Comparison of ENCODE assay signal across 1 cellular context in genomic region chr14:102304611-102305506, GRCh38.
TF ChIP-seq lines count a peak whose summit lies in the region.

A gene with protein sequence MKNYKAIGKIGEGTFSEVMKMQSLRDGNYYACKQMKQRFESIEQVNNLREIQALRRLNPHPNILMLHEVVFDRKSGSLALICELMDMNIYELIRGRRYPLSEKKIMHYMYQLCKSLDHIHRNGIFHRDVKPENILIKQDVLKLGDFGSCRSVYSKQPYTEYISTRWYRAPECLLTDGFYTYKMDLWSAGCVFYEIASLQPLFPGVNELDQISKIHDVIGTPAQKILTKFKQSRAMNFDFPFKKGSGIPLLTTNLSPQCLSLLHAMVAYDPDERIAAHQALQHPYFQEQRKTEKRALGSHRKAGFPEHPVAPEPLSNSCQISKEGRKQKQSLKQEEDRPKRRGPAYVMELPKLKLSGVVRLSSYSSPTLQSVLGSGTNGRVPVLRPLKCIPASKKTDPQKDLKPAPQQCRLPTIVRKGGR (minus strand): TSS chr14:102305164. CDS start chr14:102304968, 196 bp downstream.

TF ChIP-seq in HEK293, 187 proteins besides CTCF, POLR2A, EP300 and RAD21 (continued from another document and continues in another):
- TF ChIP-seq ZNF692 (tag by site-specific recombination; IDR thresholded peaks at IDR 0.05) (peak; percentile 91), HOXC10 (CRISPR knock-in tag; IDR thresholded peaks at IDR 0.05) (no peak), ZNF544 (tag by site-specific recombination; IDR thresholded peaks at IDR 0.05) (no peak), ZNF202 (tag by site-specific recombination; IDR thresholded peaks at IDR 0.05; ENCODE audit: borderline replicate concordance) (no peak), ZNF280D (tag by site-specific recombination; IDR thresholded peaks at IDR 0.05) (no peak), ZNF335 (tag by site-specific recombination; conservative IDR thresholded peaks at IDR 0.05) (peak; percentile 90), ZNF513 (tag by site-specific recombination; IDR thresholded peaks at IDR 0.05) (no peak), ZNF133 (tag by site-specific recombination; IDR thresholded peaks at IDR 0.05) (no peak), MZF1 (tag by site-specific recombination; IDR thresholded peaks at IDR 0.05; ENCODE audit: borderline replicate concordance) (no peak), ZNF501 (tag by site-specific recombination; IDR thresholded peaks at IDR 0.05) (no peak; the same call in 1 of the 2 replicates), INSM2 (tag by site-specific recombination; IDR thresholded peaks at IDR 0.05) (no peak), ZNF211 (tag by site-specific recombination; IDR thresholded peaks at IDR 0.05; ENCODE audit: low read depth) (no peak), SP7 (tag by site-specific recombination; IDR thresholded peaks at IDR 0.05) (0 out of 2 replicates have a peak, but pooled peaks have one; percentile 25), ZNF155 (tag by site-specific recombination; IDR thresholded peaks at IDR 0.05) (no peak), ZBTB17 (tag by site-specific recombination; IDR thresholded peaks at IDR 0.05) (peak; percentile 87), ZSCAN30 (tag by site-specific recombination; IDR thresholded peaks at IDR 0.05) (no peak), ZSCAN23 (tag by site-specific recombination; IDR thresholded peaks at IDR 0.05) (no peak), KLF9 (tag by site-specific recombination; IDR thresholded peaks at IDR 0.05; ENCODE audit: low read depth) (peak; percentile 88), PRDM1 (tag by site-specific recombination; IDR thresholded peaks at IDR 0.05) (peak; percentile 43; the same call in 1 of the 2 replicates), GLIS1 (tag by site-specific recombination; IDR thresholded peaks at IDR 0.05) (peak; percentile 58), SP3 (tag by site-specific recombination; IDR thresholded peaks at IDR 0.05) (peak; percentile 86), ZBTB11 (tag by site-specific recombination; conservative IDR thresholded peaks at IDR 0.05; ENCODE audit: low read depth) (peak; percentile 52), ZEB2 (tag by site-specific recombination; IDR thresholded peaks at IDR 0.05) (no peak), PRDM10 (tag by site-specific recombination; IDR thresholded peaks at IDR 0.05) (0 out of 2 replicates have a peak, but pooled peaks have one; percentile 18), GFI1B (tag by site-specific recombination; IDR thresholded peaks at IDR 0.05) (no peak), ZNF707 (tag by site-specific recombination; IDR thresholded peaks at IDR 0.05) (no peak), ZNF138 (tag by site-specific recombination; IDR thresholded peaks at IDR 0.05; ENCODE audit: borderline replicate concordance) (no peak), ZNF280C (tag by site-specific recombination; IDR thresholded peaks at IDR 0.05) (no peak), ZNF701 (tag by site-specific recombination; IDR thresholded peaks at IDR 0.05) (no peak)
- TF ChIP-seq, protein P1, sequence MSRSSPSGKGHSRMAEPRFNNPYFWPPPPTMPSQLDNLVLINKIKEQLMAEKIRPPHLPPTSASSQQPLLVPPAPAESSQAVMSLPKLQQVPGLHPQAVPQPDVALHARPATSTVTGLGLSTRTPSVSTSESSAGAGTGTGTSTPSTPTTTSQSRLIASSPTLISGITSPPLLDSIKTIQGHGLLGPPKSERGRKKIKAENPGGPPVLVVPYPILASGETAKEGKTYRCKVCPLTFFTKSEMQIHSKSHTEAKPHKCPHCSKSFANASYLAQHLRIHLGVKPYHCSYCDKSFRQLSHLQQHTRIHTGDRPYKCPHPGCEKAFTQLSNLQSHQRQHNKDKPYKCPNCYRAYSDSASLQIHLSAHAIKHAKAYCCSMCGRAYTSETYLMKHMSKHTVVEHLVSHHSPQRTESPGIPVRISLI (tag by site-specific recombination; IDR thresholded peaks at IDR 0.05) = no peak
- TF ChIP-seq, protein P2, sequence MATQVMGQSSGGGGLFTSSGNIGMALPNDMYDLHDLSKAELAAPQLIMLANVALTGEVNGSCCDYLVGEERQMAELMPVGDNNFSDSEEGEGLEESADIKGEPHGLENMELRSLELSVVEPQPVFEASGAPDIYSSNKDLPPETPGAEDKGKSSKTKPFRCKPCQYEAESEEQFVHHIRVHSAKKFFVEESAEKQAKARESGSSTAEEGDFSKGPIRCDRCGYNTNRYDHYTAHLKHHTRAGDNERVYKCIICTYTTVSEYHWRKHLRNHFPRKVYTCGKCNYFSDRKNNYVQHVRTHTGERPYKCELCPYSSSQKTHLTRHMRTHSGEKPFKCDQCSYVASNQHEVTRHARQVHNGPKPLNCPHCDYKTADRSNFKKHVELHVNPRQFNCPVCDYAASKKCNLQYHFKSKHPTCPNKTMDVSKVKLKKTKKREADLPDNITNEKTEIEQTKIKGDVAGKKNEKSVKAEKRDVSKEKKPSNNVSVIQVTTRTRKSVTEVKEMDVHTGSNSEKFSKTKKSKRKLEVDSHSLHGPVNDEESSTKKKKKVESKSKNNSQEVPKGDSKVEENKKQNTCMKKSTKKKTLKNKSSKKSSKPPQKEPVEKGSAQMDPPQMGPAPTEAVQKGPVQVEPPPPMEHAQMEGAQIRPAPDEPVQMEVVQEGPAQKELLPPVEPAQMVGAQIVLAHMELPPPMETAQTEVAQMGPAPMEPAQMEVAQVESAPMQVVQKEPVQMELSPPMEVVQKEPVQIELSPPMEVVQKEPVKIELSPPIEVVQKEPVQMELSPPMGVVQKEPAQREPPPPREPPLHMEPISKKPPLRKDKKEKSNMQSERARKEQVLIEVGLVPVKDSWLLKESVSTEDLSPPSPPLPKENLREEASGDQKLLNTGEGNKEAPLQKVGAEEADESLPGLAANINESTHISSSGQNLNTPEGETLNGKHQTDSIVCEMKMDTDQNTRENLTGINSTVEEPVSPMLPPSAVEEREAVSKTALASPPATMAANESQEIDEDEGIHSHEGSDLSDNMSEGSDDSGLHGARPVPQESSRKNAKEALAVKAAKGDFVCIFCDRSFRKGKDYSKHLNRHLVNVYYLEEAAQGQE (tag by site-specific recombination; IDR thresholded peaks at IDR 0.05) = no peak
